ENCODE assay signal across 18 cellular contexts in genomic region chr9:137613738-137614523, GRCh38. TPM values are rescaled to one million over a fixed set of nuclear protein-coding genes. Genes with fewer than 3 reads are reported as not detected.
A peak's percentile ranks its signal among the peaks of the same experiment; 100 is the strongest.
DNase-seq lines count a peak whose midpoint lies in the region; ATAC-seq, FAIRE-seq and TF ChIP-seq lines count a peak whose summit lies in the region.
"Had no signal": no experiment of that assay in that cellular context is flagged by ENCODE, and none has a peak within 500 bp of the region (broad histone marks: within the 10 kb centered on the region; RNA-seq: fewer than 3 reads in every experiment).

No MANE protein-coding gene starts in this region.

- no peak for TF ChIP-seq CTCF in HFFc6 (IDR thresholded peaks at IDR 0.05)
- TF ChIP-seq CTCF in adrenal gland (IDR thresholded peaks at IDR 0.05), result no peak
- TF ChIP-seq CTCF in kidney (IDR thresholded peaks at IDR 0.05; ENCODE audit: borderline replicate concordance, extremely low read depth, insufficient read depth), result no peak
- TF ChIP-seq CTCF in suprapubic skin (IDR thresholded peaks at IDR 0.05), result no peak

- TF ChIP-seq EP300 in suprapubic skin (IDR thresholded peaks at IDR 0.05), result no peak

- H3K4me3 ChIP-seq in adrenal gland (no peak overlapping the region), kidney (ENCODE audit: low read length in 2 of 2) (no peak overlapping the region), suprapubic skin (no peak overlapping the region)
- H3K4me3 ChIP-seq: dorsolateral prefrontal cortex, skin epidermis had no signal

- H3K27me3 Mint-ChIP-seq in HFFc6 (ENCODE audit: insufficient read depth) (peaks cover 5% of the 10 kb centered on the region), T-cell (no peaks in the 10 kb centered on the region)
- H3K27me3 Mint-ChIP-seq: activated CD8-positive, alpha-beta T cell treated with anti-CD3 and anti-CD28 coated beads for 36 hours; activated naive CD8-positive, alpha-beta T cell treated with anti-CD3 and anti-CD28 coated beads, Interleukin-2, amount 10 ng/mL, durations not matched to agents 7 days and 5 days; naive thymus-derived CD4-positive, alpha-beta T cell had no signal

- WGBS in adrenal gland, 4 donors, result 86 to 93% (median 89%) methylated on average over 9 to 27 of the region's 27 CpGs
- 90% methylated on average over 15 of the region's 27 CpGs for WGBS in suprapubic skin

- DNase-seq in HFFc6 (no peak), adrenal gland (no peak), kidney (peak; percentile 75), suprapubic skin (ENCODE audit: low spot score in 2 of 2) (no peak), T-cell (no peak), DMS53 (lab: John Stamatoyannopoulos, UW) (no peak), anterior cingulate cortex (lab: John Stamatoyannopoulos, UW) (no peak)
- no peak for DNase-seq in activated CD4-positive, alpha-beta T cell treated with anti-CD3 and anti-CD28 coated beads for 4 hours
- DNase-seq: activated CD8-positive, alpha-beta T cell treated with anti-CD3 and anti-CD28 coated beads for 36 hours; activated naive CD8-positive, alpha-beta T cell treated with anti-CD3 and anti-CD28 coated beads, Interleukin-2, amount 10 ng/mL, durations not matched to agents 7 days and 5 days; dorsolateral prefrontal cortex; naive thymus-derived CD4-positive, alpha-beta T cell; NCI-H1417; NCI-H2171; NCI-H69; stimulated activated CD4-positive, alpha-beta T cell treated with anti-CD3 and anti-CD28 coated beads, Interleukin-4, amount 100 ng/mL, for 4 hours had no signal

- H3K27me3 ChIP-seq in adrenal gland (no peaks in the 10 kb centered on the region), suprapubic skin (no peaks in the 10 kb centered on the region)
- H3K27me3 ChIP-seq: dorsolateral prefrontal cortex had no signal

- peaks cover 12% of the 10 kb centered on the region for H3K36me3 Mint-ChIP-seq in HFFc6 (ENCODE audit: low read depth)
- peaks cover 2% of the 10 kb centered on the region for H3K36me3 Mint-ChIP-seq in T-cell
- H3K36me3 Mint-ChIP-seq: activated naive CD8-positive, alpha-beta T cell treated with anti-CD3 and anti-CD28 coated beads, Interleukin-2, amount 10 ng/mL, durations not matched to agents 7 days and 5 days had no signal

- no peak overlapping the region for H3K9ac ChIP-seq in kidney (ENCODE audit: low read length in 2 of 2)

- TF ChIP-seq POLR2A in adrenal gland (IDR thresholded peaks at IDR 0.05), result no peak
- TF ChIP-seq POLR2A in suprapubic skin (IDR thresholded peaks at IDR 0.05), result no peak

- CTCF ChIA-PET in T-cell (lab: Charles Lee), result no interaction called here

- no peak for ATAC-seq in T-cell (replicated peaks in 1 of 4)
- ATAC-seq: activated CD8-positive, alpha-beta T cell treated with anti-CD3 and anti-CD28 coated beads for 36 hours; esophagus mucosa; naive thymus-derived CD4-positive, alpha-beta T cell had no signal

- FAIRE-seq in kidney (lab: Jason Lieb, UNC), result no peak

- POLR2A ChIA-PET in T-cell (lab: Charles Lee), result interaction anchor here in 1 of 2 donors (0.5 kb wide), 1 partner anchor 1386 kb away, joined by 4 read pairs; no protein-coding TSS in a partner anchor

- H3K27ac ChIP-seq in adrenal gland, result peak overlapping the region in 4 of 5 donors; percentile 72 to 86 (median 78)
- no peak overlapping the region for H3K27ac ChIP-seq in kidney (ENCODE audit: low read depth in 2 of 2, low read length in 2 of 2)
- peak overlapping the region; percentile 85 for H3K27ac ChIP-seq in suprapubic skin
- H3K27ac ChIP-seq: dorsolateral prefrontal cortex had no signal

- H3K9me3 ChIP-seq in adrenal gland (replicated peaks in 1 of 3) (no peaks in the 10 kb centered on the region), kidney (ENCODE audit: control insufficient read depth in 1 of 2, low read length in 2 of 2) (no peaks in the 10 kb centered on the region), suprapubic skin (no peaks in the 10 kb centered on the region)

- H3K9me3 Mint-ChIP-seq in HFFc6, result no peaks in the 10 kb centered on the region
- no peaks in the 10 kb centered on the region for H3K9me3 Mint-ChIP-seq in T-cell
- H3K9me3 Mint-ChIP-seq: activated CD8-positive, alpha-beta T cell treated with anti-CD3 and anti-CD28 coated beads for 36 hours; activated naive CD8-positive, alpha-beta T cell treated with anti-CD3 and anti-CD28 coated beads, Interleukin-2, amount 10 ng/mL, durations not matched to agents 7 days and 5 days; naive thymus-derived CD4-positive, alpha-beta T cell had no signal

- H3K4me1 Mint-ChIP-seq in HFFc6 (ENCODE audit: low read depth), result peaks cover 36% of the 10 kb centered on the region
- peaks cover 28 to 39% (median 29%) of the 10 kb centered on the region in 3 donors for H3K4me1 Mint-ChIP-seq in T-cell

- peak overlapping the region; percentile 93 for H3K27ac Mint-ChIP-seq in HFFc6
- no peak overlapping the region for H3K27ac Mint-ChIP-seq in T-cell
- H3K27ac Mint-ChIP-seq: activated CD8-positive, alpha-beta T cell treated with anti-CD3 and anti-CD28 coated beads for 36 hours had no signal

- H3K4me1 ChIP-seq in adrenal gland (replicated peaks in 1 of 2) (peaks cover 26 to 50% of the 10 kb centered on the region in 2 donors), kidney (ENCODE audit: control insufficient read depth in 1 of 2, insufficient read depth in 1 of 2, low read depth in 1 of 2, low read length in 2 of 2) (peaks cover 21 to 28% of the 10 kb centered on the region in 2 donors), suprapubic skin (peaks cover 57% of the 10 kb centered on the region)

- no peak overlapping the region for H3K4me3 Mint-ChIP-seq in HFFc6
- H3K4me3 Mint-ChIP-seq in T-cell, result no peak overlapping the region
- H3K4me3 Mint-ChIP-seq: activated CD8-positive, alpha-beta T cell treated with anti-CD3 and anti-CD28 coated beads for 36 hours; activated naive CD8-positive, alpha-beta T cell treated with anti-CD3 and anti-CD28 coated beads, Interleukin-2, amount 10 ng/mL, durations not matched to agents 7 days and 5 days; naive thymus-derived CD4-positive, alpha-beta T cell had no signal

- intact Hi-C loops in adrenal gland (cut with DNase I) (no loop called here), kidney (cut with DNase I) (no loop called here)

- peaks cover 0 to 20% of the 10 kb centered on the region in 2 donors for H3K36me3 ChIP-seq in adrenal gland (replicated peaks in 1 of 2)
- peaks cover 0 to 4% of the 10 kb centered on the region in 2 donors for H3K36me3 ChIP-seq in kidney (ENCODE audit: control insufficient read depth in 1 of 2, insufficient read depth in 2 of 2, low read length in 2 of 2)
- peaks cover 24% of the 10 kb centered on the region for H3K36me3 ChIP-seq in suprapubic skin

RNA-seq across cellular contexts. Expression of gene EHMT1, which starts 4.9 kb away (rescaled TPM):
- 100 to 1,000 TPM in 1 of 6 experiments, 10 to 100 TPM in 5; 41.0 to 116 (median 46.9) TPM for total RNA-seq in HFFc6 (2021; fragmentation: NEBNext Ultra II Directional; extraction: Animal tissue kit (Norgen Biotek cat#: 25700))
- total RNA-seq in adrenal gland (100 to 1,000 TPM in 2 of 8 donors, 10 to 100 TPM in 6; 46.1 to 171 (median 73.8) TPM), kidney (92.9 TPM), suprapubic skin (100 to 1,000 TPM in 1 of 4 donors, 10 to 100 TPM in 3; 77.1 to 149 (median 86.6) TPM), T-cell (100 to 1,000 TPM; 113 to 124 (median 121) TPM)
- polyA plus RNA-seq in adrenal gland (100 to 1,000 TPM in 1 of 3 donors, 10 to 100 TPM in 2; 42.0 to 107 (median 75.2) TPM), kidney (ENCODE audit: insufficient read depth, low read depth, low replicate concordance) (15.8 TPM)

RNA-seq across cellular contexts. Expression of gene ARRDC1, which starts 8.4 kb away (rescaled TPM):
- 10 to 100 TPM; 15.9 to 18.2 (median 17.1) TPM for total RNA-seq in HFFc6 (2021; fragmentation: NEBNext Ultra II Directional; extraction: Animal tissue kit (Norgen Biotek cat#: 25700))
- total RNA-seq in adrenal gland (10 to 100 TPM; 19.5 to 59.4 (median 35.7) TPM), kidney (88.9 TPM), suprapubic skin (100 to 1,000 TPM in 1 of 4 donors, 10 to 100 TPM in 3; 79.2 to 143 (median 85.8) TPM), T-cell (100 to 1,000 TPM in 3 of 5 donors, 10 to 100 TPM in 2; 54.7 to 123 (median 103) TPM)
- polyA plus RNA-seq in adrenal gland (100 to 1,000 TPM in 2 of 3 donors, 10 to 100 TPM in 1; 14.1 to 194 (median 125) TPM), kidney (ENCODE audit: insufficient read depth, low read depth, low replicate concordance) (42.3 TPM)

RNA-seq across cellular contexts. Expression of gene ZMYND19, which starts 23.6 kb away (rescaled TPM):
- total RNA-seq in HFFc6 (2021; fragmentation: NEBNext Ultra II Directional; extraction: Animal tissue kit (Norgen Biotek cat#: 25700)), result 10 to 100 TPM; 23.9 to 34.4 (median 25.4) TPM
- total RNA-seq in adrenal gland (10 to 100 TPM in 7 of 8 donors, 1 to 10 TPM in 1; 5.2 to 26.2 (median 15.1) TPM), kidney (19.1 TPM), suprapubic skin (10 to 100 TPM; 19.2 to 39.4 (median 28.3) TPM), T-cell (10 to 100 TPM; 18.7 to 42.0 (median 33.3) TPM)
- polyA plus RNA-seq in adrenal gland (10 to 100 TPM in 2 of 3 donors, 1 to 10 TPM in 1; 7.9 to 33.5 (median 33.2) TPM), kidney (ENCODE audit: insufficient read depth, low read depth, low replicate concordance) (13.5 TPM)

RNA-seq across cellular contexts. Expression of gene DPH7, which starts 35.2 kb away (rescaled TPM):
- 10 to 100 TPM; 18.2 to 20.7 (median 20.1) TPM for total RNA-seq in HFFc6 (2021; fragmentation: NEBNext Ultra II Directional; extraction: Animal tissue kit (Norgen Biotek cat#: 25700))
- total RNA-seq in adrenal gland (10 to 100 TPM; 20.0 to 39.4 (median 24.0) TPM), kidney (31.4 TPM), suprapubic skin (10 to 100 TPM; 26.8 to 64.8 (median 34.1) TPM), T-cell (10 to 100 TPM; 45.0 to 71.0 (median 66.3) TPM)
- polyA plus RNA-seq in adrenal gland (10 to 100 TPM; 17.2 to 88.3 (median 75.0) TPM), kidney (ENCODE audit: insufficient read depth, low read depth, low replicate concordance) (23.2 TPM)

Comparison
In these comparisons a context has a peak if more than half of its experiments do, and no peak if none do; other contexts are left out.
1. H3K27ac ChIP-seq: peak in adrenal gland (4 of 5) and suprapubic skin (single experiment); none in kidney (0 of 2).